Comparison of ENCODE assay signal across 8 cellular contexts in the genomic region with DNA sequence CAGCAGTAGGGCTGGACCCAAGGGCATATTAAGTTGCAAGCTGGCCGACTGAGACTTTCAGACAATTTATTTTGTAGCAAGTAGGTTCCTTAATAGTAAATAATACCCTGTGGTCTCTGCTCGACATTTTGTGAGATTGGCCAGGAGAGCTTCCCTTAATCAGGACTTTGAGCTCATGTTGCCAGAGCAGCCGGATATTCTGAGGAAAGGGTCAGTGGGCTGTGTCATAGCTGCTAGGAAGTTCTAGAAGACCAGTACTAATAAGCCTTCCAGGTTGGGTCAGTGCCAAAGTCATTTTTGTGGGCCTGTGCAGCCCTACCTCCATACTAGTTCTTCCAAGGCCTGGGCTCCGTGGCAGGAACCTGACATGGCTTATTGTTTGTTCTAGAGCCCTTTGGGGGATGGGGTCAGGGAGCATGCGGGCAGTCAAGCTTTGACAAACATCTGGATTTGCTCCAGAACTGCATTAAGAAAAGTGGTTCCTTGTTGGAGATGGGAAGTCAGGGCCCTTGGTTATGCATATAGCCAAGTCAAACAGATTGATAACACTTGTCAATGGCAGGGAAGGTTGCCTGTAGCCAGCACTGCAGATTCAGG. TPM values are rescaled to one million over a fixed set of nuclear protein-coding genes. Genes with fewer than 3 reads are reported as not detected.
DNase-seq lines count a peak whose midpoint lies in the region; TF ChIP-seq lines count a peak whose summit lies in the region.

No MANE protein-coding gene starts in this region.

- no peaks in the 10 kb centered on the region for H3K9me3 ChIP-seq in neutrophil

- no peaks in the 10 kb centered on the region for H3K27me3 ChIP-seq in ACC112 (ENCODE audit: insufficient read depth, low read length)
- no peaks in the 10 kb centered on the region for H3K27me3 ChIP-seq in neutrophil

- H3K4me3 ChIP-seq in ACC112 (ENCODE audit: low read depth, low read length), result peak overlapping the region; percentile 39; the same call in 1 of the 2 replicates
- no peak overlapping the region for H3K4me3 ChIP-seq in neutrophil (ENCODE audit: low read depth in 1 of 2, low read length in 1 of 2)

- H2AFZ ChIP-seq in ACC112 (ENCODE audit: low read length, unreplicated experiment), result no peak overlapping the region

- H3K36me3 ChIP-seq in ACC112 (ENCODE audit: insufficient read depth, low read length) (peaks cover 10% of the 10 kb centered on the region; the same call in 1 of the 2 replicates), neutrophil (peaks cover 16% of the 10 kb centered on the region)

- DNase-seq in RWPE1 (ENCODE audit: low spot score) (no peak), glomerular endothelial cell (ENCODE audit: extremely low read depth, low read depth, low spot score) (peak; percentile 54), NCI-H748 treated with DMSO at 0.1 percent for 48 hours (lab: John Stamatoyannopoulos, UW) (no peak), DMS153 (lab: John Stamatoyannopoulos, UW) (no peak), HEK293T (ENCODE audit: extremely low spot score) (no peak), NCI-H128 (lab: John Stamatoyannopoulos, UW; ENCODE audit: unreplicated experiment) (no peak)

- H3K27ac ChIP-seq in ACC112 (ENCODE audit: low read depth, low read length) (peak overlapping the region; percentile 17; the same call in 1 of the 2 replicates), RWPE1 (peak overlapping the region; percentile 47), neutrophil (peak overlapping the region; percentile 58)

- CTCF ChIA-PET in RWPE1 (lab: Yijun Ruan, JAX), result interaction anchor here (0.6 to 2.0 kb wide), 3 partner anchors 26 to 377 kb away, joined by 3 to 5 read pairs (median 4); no protein-coding TSS in a partner anchor
- CTCF ChIA-PET in HEK293T (lab: Yijun Ruan, JAX), result interaction anchor here (0.7 to 1.3 kb wide), 4 partner anchors 13 to 50 kb away, joined by 3 read pairs; no protein-coding TSS in a partner anchor

- peaks cover 95% of the 10 kb centered on the region for H3K79me2 ChIP-seq in ACC112 (ENCODE audit: control insufficient read depth, insufficient read depth, low read length, unreplicated experiment)

- H3K4me1 ChIP-seq in ACC112 (ENCODE audit: control insufficient read depth, insufficient read depth, low read length, unreplicated experiment) (peaks cover 43% of the 10 kb centered on the region), neutrophil (ENCODE audit: control insufficient read depth in 1 of 2, insufficient read depth in 1 of 2, low read depth in 1 of 2, low read length in 1 of 2) (peaks cover 16 to 27% of the 10 kb centered on the region in 2 experiments)

- no peak for TF ChIP-seq CTCF in RWPE1 (conservative IDR thresholded peaks at IDR 0.05; ENCODE audit: low read depth)
- TF ChIP-seq CTCF in neutrophil (IDR thresholded peaks at IDR 0.05), result no peak

- POLR2A ChIA-PET in RWPE1 (lab: Yijun Ruan, JAX; ENCODE audit: low non-redundant PET) (no interaction called here), HEK293T (lab: Yijun Ruan, JAX) (interaction anchor here (0.6 to 4.1 kb wide), 2 partner anchors 8 to 10 kb away, joined by 3 to 27 read pairs; partner anchors contain the start of gene ALKBH5)

TF ChIP-seq in HEK293T, 16 proteins besides CTCF, POLR2A, EP300 and RAD21:
- TF ChIP-seq ARNT (IDR thresholded peaks at IDR 0.05) (no peak), TARDBP (IDR thresholded peaks at IDR 0.05) (no peak), SUZ12 (IDR thresholded peaks at IDR 0.05) (no peak), L3MBTL2 (conservative IDR thresholded peaks at IDR 0.05) (no peak), NFRKB (IDR thresholded peaks at IDR 0.05) (no peak), CTBP1 (IDR thresholded peaks at IDR 0.05; ENCODE audit: borderline replicate concordance) (no peak), SP1 (IDR thresholded peaks at IDR 0.05) (no peak), FOXA1 (IDR thresholded peaks at IDR 0.05) (no peak)

RNA-seq across cellular contexts. Expression of gene ALKBH5, which starts 7.5 kb away (rescaled TPM):
- 90.4 and 92.3 TPM in 2 replicates for total RNA-seq in glomerular endothelial cell

RNA-seq across cellular contexts. Expression of gene LLGL1, which starts 34.3 kb away (rescaled TPM):
- 45.7 and 47.3 TPM in 2 replicates for total RNA-seq in glomerular endothelial cell
